In the genomic region with DNA sequence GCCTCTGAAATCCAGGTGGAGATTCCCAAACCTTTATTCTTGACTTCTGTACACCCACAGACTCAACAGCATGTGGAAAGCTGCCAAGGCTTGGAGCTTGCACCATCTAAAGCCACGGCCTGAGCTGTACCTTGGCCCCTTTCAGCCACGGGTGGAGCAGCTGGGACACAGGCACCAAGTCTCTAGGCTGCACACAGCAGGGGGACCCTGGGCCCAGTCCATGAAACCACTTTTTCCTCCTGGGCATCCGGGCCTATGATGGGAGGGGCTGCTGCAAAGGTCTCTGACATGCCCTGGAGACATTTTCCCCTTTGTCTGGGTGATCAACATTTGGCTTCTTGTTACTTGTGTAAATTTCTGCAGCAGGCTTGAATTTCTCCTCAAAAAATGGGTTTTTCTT, we compare ENCODE assay signal across 9 cellular contexts.
"Had no signal": no experiment of that assay in that cellular context is flagged by ENCODE, and none has a peak within 500 bp of the region (broad histone marks: within the 10 kb centered on the region; RNA-seq: fewer than 3 reads in every experiment).

No MANE protein-coding gene starts in this region.

- H3K27ac ChIP-seq: HL-60 had no signal

- H3K36me3 Mint-ChIP-seq: IgD-negative memory B cell had no signal

- FAIRE-seq: H1, H54, HepG2 had no signal

- H3K4me3 Mint-ChIP-seq: GM23338, H9, HFFc6, IgD-negative memory B cell had no signal

- DNase-seq: H9, HCEC 1CT, HFFc6 had no signal

- H3K27ac Mint-ChIP-seq: GM23338, H9, HFFc6, IgD-negative memory B cell had no signal

- ATAC-seq: GM23338, HepG2 had no signal

- H3K4me1 Mint-ChIP-seq: GM23338, H9 had no signal

- H3K4me3 ChIP-seq: GM23338 had no signal

- H3K9me3 Mint-ChIP-seq: GM23338, HFFc6, IgD-negative memory B cell had no signal
